ENCODE assay signal across 18 cellular contexts in the genomic region with DNA sequence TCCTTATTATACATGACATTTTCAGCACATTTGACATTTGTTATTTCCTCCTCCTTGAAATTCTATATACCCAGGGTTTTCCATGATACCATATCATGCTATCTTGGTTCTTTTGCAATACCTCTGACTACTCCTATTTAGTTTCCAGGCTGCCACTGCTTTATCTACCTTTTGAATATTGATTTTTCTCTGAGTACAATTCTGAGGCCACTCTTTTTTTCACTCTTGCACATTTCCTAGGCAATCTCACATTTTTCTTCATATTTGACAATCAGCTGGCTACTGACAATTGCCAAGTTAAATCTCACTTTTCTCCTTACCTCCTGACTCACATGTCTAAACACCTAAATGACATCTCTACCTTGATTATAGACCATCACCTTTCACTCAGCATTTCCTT. TPM values are rescaled to one million over a fixed set of nuclear protein-coding genes. Genes with fewer than 3 reads are reported as not detected.
DNase-seq lines count a peak whose midpoint lies in the region; ATAC-seq, FAIRE-seq and TF ChIP-seq lines count a peak whose summit lies in the region.
"Had no signal": no experiment of that assay in that cellular context is flagged by ENCODE, and none has a peak within 500 bp of the region (broad histone marks: within the 10 kb centered on the region; RNA-seq: fewer than 3 reads in every experiment).

No MANE protein-coding gene starts in this region.

- TF ChIP-seq POLR2A in right lobe of liver (IDR thresholded peaks at IDR 0.05), result no peak
- TF ChIP-seq POLR2A in ovary (IDR thresholded peaks at IDR 0.05), result no peak

- intact Hi-C loops in Panc1 (cut with micrococcal nuclease; ENCODE audit: unreplicated experiment), result no loop called here
- intact Hi-C loops in right lobe of liver (cut with DNase I), result no loop called here
- intact Hi-C loops in ovary (cut with DNase I), result no loop called here

- CTCF ChIA-PET in Panc1 (lab: Charles Lee), result no interaction called here

- in situ Hi-C loops in Panc1 (cut with HindIII; ENCODE audit: low pct_unique_long_range_greater_than_20kb, low sequenced_read_pairs), result no loop called here

- no peak for TF ChIP-seq EP300 in ovary (IDR thresholded peaks at IDR 0.05)

- no peak for DNase-seq in Panc1 (ENCODE audit: low read depth, low spot score)
- DNase-seq in right lobe of liver, result no peak
- DNase-seq in stimulated activated CD4-positive, alpha-beta T cell treated with anti-CD3 and anti-CD28 coated beads, Interleukin-12 subunit alpha, Interleukin-12 subunit beta, amount 100 ng/mL, for 4 hours, result no peak
- no peak for DNase-seq in ovary
- DNase-seq: AML-193; Calu3; CD8-positive, alpha-beta T cell; DMS79 treated with DMSO at 0.1 percent for 48 hours; GF-D8; KG1 had no signal

- H3K9me3 ChIP-seq in Panc1 (ENCODE audit: control insufficient read depth, insufficient read depth, low read depth, low read length) (no peaks in the 10 kb centered on the region), right lobe of liver (no peaks in the 10 kb centered on the region), ovary (no peaks in the 10 kb centered on the region)
- H3K9me3 ChIP-seq: HAP-1 had no signal

- ATAC-seq in Panc1, result no peak
- peak; percentile 64 to 77 (median 70) for ATAC-seq in right lobe of liver
- ATAC-seq in HG03175 (IDR thresholded peaks at IDR 0.05; ENCODE audit: unreplicated experiment), result no peak
- no peak for ATAC-seq in HG02840 (IDR thresholded peaks at IDR 0.05; ENCODE audit: low FRiP score, unreplicated experiment)
- ATAC-seq: CD8-positive, alpha-beta T cell had no signal

- FAIRE-seq in islet of Langerhans (lab: Jason Lieb, UNC), result peak; percentile 79
- FAIRE-seq: A204.1 had no signal

- H3K27me3 ChIP-seq in Panc1 (ENCODE audit: control insufficient read depth, insufficient read depth, low read length), result no peaks in the 10 kb centered on the region
- H3K27me3 ChIP-seq in right lobe of liver, result no peaks in the 10 kb centered on the region
- H3K27me3 ChIP-seq in ovary, result no peaks in the 10 kb centered on the region

- no peaks in the 10 kb centered on the region; the same call in 1 of the 2 replicates for H3K4me1 ChIP-seq in Panc1 (ENCODE audit: control insufficient read depth, insufficient read depth, low read length)
- peaks cover 0 to 27% (median 3%) of the 10 kb centered on the region in 4 donors for H3K4me1 ChIP-seq in right lobe of liver
- H3K4me1 ChIP-seq in ovary (ENCODE audit: insufficient read depth), result peaks cover 1% of the 10 kb centered on the region

- H3K36me3 ChIP-seq in Panc1 (ENCODE audit: control insufficient read depth, insufficient read depth, low read length) (no peaks in the 10 kb centered on the region), right lobe of liver (no peaks in the 10 kb centered on the region), ovary (no peaks in the 10 kb centered on the region)
- H3K36me3 ChIP-seq: HAP-1 had no signal

- POLR2A ChIA-PET in Panc1 (lab: Charles Lee), result interaction anchor here (0.6 kb wide), 1 partner anchor 29 kb away, joined by 4 read pairs; no protein-coding TSS in a partner anchor

- no peak overlapping the region for H3K4me3 ChIP-seq in Panc1 (ENCODE audit: low read depth in 2 of 2, low read length in 2 of 2)
- H3K4me3 ChIP-seq in right lobe of liver, result no peak overlapping the region
- H3K4me3 ChIP-seq in ovary, result no peak overlapping the region
- H3K4me3 ChIP-seq: HAP-1 had no signal

- H3K27ac ChIP-seq in Panc1 (ENCODE audit: low read length) (no peak overlapping the region), right lobe of liver (no peak overlapping the region), ovary (no peak overlapping the region)
- H3K27ac ChIP-seq: C4-2B, HL-60 had no signal

- TSS peak; percentile 21 for BruUV-seq in Panc1 (replicated peaks; lab: Mats Ljungman, UMichigan)

- no peak for TF ChIP-seq CTCF in Panc1 (IDR thresholded peaks at IDR 0.05)
- TF ChIP-seq CTCF in right lobe of liver (IDR thresholded peaks at IDR 0.05), result no peak
- TF ChIP-seq CTCF in ovary (IDR thresholded peaks at IDR 0.05), result no peak

RNA-seq across cellular contexts. Expression of gene SBF2, which starts 11.9 kb away (rescaled TPM):
- total RNA-seq in Panc1 (2021; ENCODE audit: unreplicated experiment) (65.0 TPM), right lobe of liver (10 to 100 TPM; 13.7 to 28.4 (median 21.3) TPM), ovary (10 to 100 TPM; 46.7 to 77.5 (median 52.6) TPM)
- 30.9 TPM for polyA plus RNA-seq in Panc1 (2012; ENCODE audit: insufficient read length)
- polyA plus RNA-seq in ovary, result 10 to 100 TPM; 27.4 to 32.0 TPM

RNA-seq across cellular contexts. Expression of gene ADM, which starts 22.8 kb away (rescaled TPM):
- total RNA-seq in Panc1 (2021; ENCODE audit: unreplicated experiment) (263 TPM), right lobe of liver (10 to 100 TPM in 5 of 6 experiments, 1 to 10 TPM in 1; 7.9 to 82.6 (median 21.6) TPM), ovary (10 to 100 TPM in 5 of 7 donors, 1 to 10 TPM in 2; 8.2 to 83.8 (median 17.5) TPM)
- 316 TPM for polyA plus RNA-seq in Panc1 (2012; ENCODE audit: insufficient read length)
- 10 to 100 TPM; 33.2 to 47.2 TPM for polyA plus RNA-seq in ovary
- total RNA-seq: HT1080 had no signal

Comparison
In these comparisons a context has a peak if more than half of its experiments do, and no peak if none do; other contexts are left out.
1. ATAC-seq: peak in right lobe of liver (4 of 4); none in Panc1 (single experiment), HG03175 (single experiment) and HG02840 (single experiment).